8 cellular contexts compared by ENCODE assay signal in the genomic region with DNA sequence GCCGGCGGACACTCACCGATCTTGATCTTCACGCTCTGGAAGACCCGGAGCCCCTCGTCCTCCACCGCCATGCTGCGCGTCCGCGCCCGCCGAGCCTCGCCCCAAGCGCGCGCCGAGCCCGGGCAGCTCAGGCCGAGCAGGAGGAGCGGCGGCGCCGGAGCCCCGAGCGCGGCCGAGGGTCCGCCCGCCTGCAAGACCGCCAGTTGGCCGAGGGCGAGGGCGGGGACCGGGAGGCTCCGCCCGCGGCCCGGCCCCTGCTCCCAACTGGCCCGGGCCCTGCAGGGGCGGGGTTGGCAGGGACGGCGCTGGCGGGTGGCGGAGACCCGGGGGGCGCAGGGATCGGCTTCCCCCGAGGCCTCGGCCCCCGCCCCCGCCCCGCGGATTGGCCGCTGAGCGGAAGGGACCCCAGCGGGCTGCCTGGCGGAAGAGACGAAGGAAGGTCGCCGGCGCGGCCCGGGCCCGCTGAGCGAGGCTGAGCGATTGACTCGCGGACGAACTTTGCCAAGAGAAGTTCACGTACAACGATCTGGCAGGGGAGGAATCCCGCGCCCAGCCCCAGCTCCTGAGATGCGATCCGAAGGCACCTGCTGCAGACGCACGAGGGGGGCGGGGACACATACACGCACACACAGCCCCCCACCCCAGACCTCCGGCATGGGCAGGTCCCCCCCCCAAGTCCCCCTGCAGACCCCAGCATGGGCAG. TPM values are rescaled to one million over a fixed set of nuclear protein-coding genes. Genes with fewer than 3 reads are reported as not detected.
DNase-seq lines count a peak whose midpoint lies in the region; ATAC-seq lines count a peak whose summit lies in the region.

A gene with protein sequence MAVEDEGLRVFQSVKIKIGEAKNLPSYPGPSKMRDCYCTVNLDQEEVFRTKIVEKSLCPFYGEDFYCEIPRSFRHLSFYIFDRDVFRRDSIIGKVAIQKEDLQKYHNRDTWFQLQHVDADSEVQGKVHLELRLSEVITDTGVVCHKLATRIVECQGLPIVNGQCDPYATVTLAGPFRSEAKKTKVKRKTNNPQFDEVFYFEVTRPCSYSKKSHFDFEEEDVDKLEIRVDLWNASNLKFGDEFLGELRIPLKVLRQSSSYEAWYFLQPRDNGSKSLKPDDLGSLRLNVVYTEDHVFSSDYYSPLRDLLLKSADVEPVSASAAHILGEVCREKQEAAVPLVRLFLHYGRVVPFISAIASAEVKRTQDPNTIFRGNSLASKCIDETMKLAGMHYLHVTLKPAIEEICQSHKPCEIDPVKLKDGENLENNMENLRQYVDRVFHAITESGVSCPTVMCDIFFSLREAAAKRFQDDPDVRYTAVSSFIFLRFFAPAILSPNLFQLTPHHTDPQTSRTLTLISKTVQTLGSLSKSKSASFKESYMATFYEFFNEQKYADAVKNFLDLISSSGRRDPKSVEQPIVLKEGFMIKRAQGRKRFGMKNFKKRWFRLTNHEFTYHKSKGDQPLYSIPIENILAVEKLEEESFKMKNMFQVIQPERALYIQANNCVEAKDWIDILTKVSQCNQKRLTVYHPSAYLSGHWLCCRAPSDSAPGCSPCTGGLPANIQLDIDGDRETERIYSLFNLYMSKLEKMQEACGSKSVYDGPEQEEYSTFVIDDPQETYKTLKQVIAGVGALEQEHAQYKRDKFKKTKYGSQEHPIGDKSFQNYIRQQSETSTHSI (minus strand): TSS at position 205 of the 703 bp plus-strand sequence. CDS start 134 bp downstream, at position 71.

- peaks cover 51% of the 10 kb centered on the region for H3K4me1 Mint-ChIP-seq in activated naive CD8-positive, alpha-beta T cell treated with anti-CD3 and anti-CD28 coated beads, Interleukin-2, amount 50 U/mL, for 24 hours

- H3K27ac ChIP-seq in SJCRH30, result peak within 1 kb of the TSS; percentile 48

- H3K9me3 Mint-ChIP-seq in activated naive CD8-positive, alpha-beta T cell treated with anti-CD3 and anti-CD28 coated beads, Interleukin-2, amount 50 U/mL, for 24 hours, result peaks cover under 1% of the 10 kb centered on the region

- H3K9me3 ChIP-seq in SJCRH30 (replicated peaks), result no peaks in the 10 kb centered on the region
- H3K9me3 ChIP-seq in neuron (ENCODE audit: low read length), result no peaks in the 10 kb centered on the region

- no peaks in the 10 kb centered on the region for H3K27me3 Mint-ChIP-seq in activated naive CD8-positive, alpha-beta T cell treated with anti-CD3 and anti-CD28 coated beads, Interleukin-2, amount 50 U/mL, for 24 hours

- peak; percentile 58 for DNase-seq in DMS79 (lab: John Stamatoyannopoulos, UW)
- peak; percentile 91 for DNase-seq in HT-29 (ENCODE audit: low spot score)
- DNase-seq in SJCRH30, result peak; percentile 77 to 84
- DNase-seq in activated naive CD8-positive, alpha-beta T cell treated with anti-CD3 and anti-CD28 coated beads, Interleukin-2, amount 50 U/mL, for 24 hours, result peak; percentile 75
- peak; percentile 82 for DNase-seq in glomerular visceral epithelial cell (ENCODE audit: extremely low spot score)
- DNase-seq in HuH-7.5 (ENCODE audit: low spot score), result no peak

- H3K36me3 Mint-ChIP-seq in activated naive CD8-positive, alpha-beta T cell treated with anti-CD3 and anti-CD28 coated beads, Interleukin-2, amount 50 U/mL, for 24 hours (ENCODE audit: low read depth), result peaks cover 4% of the 10 kb centered on the region

- peaks cover 12% of the 10 kb centered on the region; the same call in 1 of the 2 replicates for H3K4me1 ChIP-seq in SJCRH30
- peaks cover 48% of the 10 kb centered on the region for H3K4me1 ChIP-seq in neuron (ENCODE audit: insufficient read depth, low read length)

- H3K27me3 ChIP-seq in SJCRH30 (no peaks in the 10 kb centered on the region), neuron (ENCODE audit: insufficient read depth, low read length) (no peaks in the 10 kb centered on the region)

- H2AFZ ChIP-seq in neuron (ENCODE audit: low read depth, low read length), result peak within 1 kb of the TSS; percentile 30

- H3K27ac Mint-ChIP-seq in activated naive CD8-positive, alpha-beta T cell treated with anti-CD3 and anti-CD28 coated beads, Interleukin-2, amount 50 U/mL, for 24 hours, result peak within 1 kb of the TSS; percentile 93

- H3K4me3 Mint-ChIP-seq in activated naive CD8-positive, alpha-beta T cell treated with anti-CD3 and anti-CD28 coated beads, Interleukin-2, amount 50 U/mL, for 24 hours, result peak within 1 kb of the TSS; percentile 92

- peak; percentile 60 for ATAC-seq in GM21381 (IDR thresholded peaks at IDR 0.05; ENCODE audit: unreplicated experiment)
- ATAC-seq in activated naive CD8-positive, alpha-beta T cell treated with anti-CD3 and anti-CD28 coated beads, Interleukin-2, amount 50 U/mL, for 24 hours, result peak; percentile 44

- H3K36me3 ChIP-seq in SJCRH30 (no peaks in the 10 kb centered on the region), neuron (ENCODE audit: insufficient read depth, low read length) (no peaks in the 10 kb centered on the region)

- H3K4me3 ChIP-seq in SJCRH30 (peak within 1 kb of the TSS; percentile 79), neuron (ENCODE audit: low read length) (peak within 1 kb of the TSS; percentile 90)

RNA-seq across cellular contexts. Expression of the gene that starts here (rescaled TPM):
- total RNA-seq in HT-29 (2014; rRNA removed; shearing (Covaris generic)), result 24.9 and 25.1 TPM in 2 replicates
- total RNA-seq in SJCRH30 (2014; rRNA removed; shearing (Covaris generic)), result 18.6 and 20.5 TPM in 2 replicates
